Comparison of ENCODE assay signal across 8 cellular contexts in the genomic region with DNA sequence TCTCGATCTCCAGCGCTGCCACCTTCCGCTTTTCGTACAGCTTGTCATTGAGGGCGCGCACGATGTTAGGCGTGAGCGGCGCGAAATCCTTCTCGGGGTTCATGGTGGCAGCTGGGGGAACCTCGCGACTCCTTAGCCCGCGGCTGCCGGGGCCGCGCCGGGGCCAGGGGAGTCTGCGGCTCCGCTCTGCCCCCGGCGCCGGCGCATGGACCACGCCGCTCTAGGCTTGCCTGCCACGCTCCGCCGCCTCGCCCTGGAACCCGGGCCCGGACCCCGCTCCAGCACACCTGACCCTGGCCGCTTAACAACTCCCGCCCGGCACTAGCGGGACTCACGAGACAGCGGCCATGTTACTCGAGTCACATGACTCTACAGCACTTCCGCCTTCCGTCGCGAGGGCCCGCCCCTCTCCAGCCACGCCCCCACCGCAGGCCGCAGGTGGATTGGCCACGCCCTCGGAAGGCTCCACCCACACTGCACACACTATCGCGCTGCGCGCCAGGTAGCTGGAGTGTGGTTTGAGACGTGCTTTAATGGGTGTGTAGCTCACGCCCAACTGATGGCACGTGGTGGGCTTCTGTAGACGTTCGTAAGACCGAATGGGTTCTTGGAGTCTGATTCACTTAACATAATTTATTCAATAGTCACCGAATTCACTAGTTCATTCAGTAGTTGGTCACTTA. TPM values are rescaled to one million over a fixed set of nuclear protein-coding genes. Genes with fewer than 3 reads are reported as not detected.
A peak's percentile ranks its signal among the peaks of the same experiment; 100 is the strongest.
DNase-seq lines count a peak whose midpoint lies in the region; ATAC-seq and TF ChIP-seq lines count a peak whose summit lies in the region.

Gene VAC14 (minus strand): TSS at position 361 of the 683 bp plus-strand sequence. CDS start 258 bp downstream, at position 103.

- ATAC-seq in GM19397 (IDR thresholded peaks at IDR 0.05; ENCODE audit: unreplicated experiment) (peak; percentile 95), HG03565 (IDR thresholded peaks at IDR 0.05; ENCODE audit: unreplicated experiment) (peak; percentile 92)

- peaks cover 51% of the 10 kb centered on the region for H3K4me1 Mint-ChIP-seq in CD14-positive monocyte

- no peak for TF ChIP-seq CTCF in CD14-positive monocyte (IDR thresholded peaks at IDR 0.05)
- peak in 16 of 56 donors; percentile 1 to 46 (median 16) for TF ChIP-seq CTCF in dorsolateral prefrontal cortex (IDR thresholded peaks at IDR 0.05 in 54 of 56, conservative IDR thresholded peaks at IDR 0.05 in 2 of 56; ENCODE audit: low read depth in 1 of 56, partially characterized antibody in 56 of 56)
- TF ChIP-seq CTCF in liver (IDR thresholded peaks at IDR 0.05; ENCODE audit: low read depth, low read length, missing input control) = no peak

- peak within 1 kb of the TSS; percentile 47 to 80 for H3K9ac ChIP-seq in liver (ENCODE audit: low read depth in 1 of 2, low read length in 2 of 2)

- peak within 1 kb of the TSS; percentile 92 to 98 (median 97) for H3K27ac Mint-ChIP-seq in CD14-positive monocyte

- H3K27me3 ChIP-seq in dorsolateral prefrontal cortex (no peaks in the 10 kb centered on the region), liver (ENCODE audit: control insufficient read depth in 4 of 4, insufficient read depth in 4 of 4, low read length in 3 of 4) (no peaks in the 10 kb centered on the region)

- H3K4me1 ChIP-seq in liver (ENCODE audit: control insufficient read depth in 4 of 4, insufficient read depth in 4 of 4, low read length in 3 of 4) = peaks cover 7 to 21% (median 18%) of the 10 kb centered on the region in 4 donors

- H3K4me3 Mint-ChIP-seq in CD14-positive monocyte = peak within 1 kb of the TSS; percentile 92 to 96

- peaks cover 0 to 7% (median 2%) of the 10 kb centered on the region in 4 donors for H3K9me3 ChIP-seq in liver (ENCODE audit: control insufficient read depth in 4 of 4, low read length in 3 of 4)

- peaks cover 0 to 3% (median 2%) of the 10 kb centered on the region in 3 donors for H3K27me3 Mint-ChIP-seq in CD14-positive monocyte (ENCODE audit: low read depth in 3 of 3)

- TF ChIP-seq RAD21 in liver (IDR thresholded peaks at IDR 0.05) = peak in 1 of 2 donors; percentile 40

- DNase-seq in CD14-positive monocyte (ENCODE audit: low spot score) = peak; percentile 90
- DNase-seq in NCI-H774 (lab: John Stamatoyannopoulos, UW) = peak; percentile 80
- DNase-seq in activated CD4-positive, alpha-beta T cell treated with anti-CD3 and anti-CD28 coated beads, Interleukin-2, amount 50 U/mL, for 4 hours = peak; percentile 96 to 98
- peak; percentile 79 to 92 (median 90) for DNase-seq in dorsolateral prefrontal cortex
- DNase-seq in stimulated activated CD4-positive, alpha-beta T cell treated with anti-CD3 and anti-CD28 coated beads, Interleukin-4, amount 100 ng/mL, for 24 hours = peak; percentile 97

- H3K36me3 Mint-ChIP-seq in CD14-positive monocyte = peaks cover 10 to 12% of the 10 kb centered on the region in 2 donors

- H3K27ac ChIP-seq in dorsolateral prefrontal cortex (peak within 1 kb of the TSS in 27 of 59 donors; percentile 0 to 80 (median 41)), liver (ENCODE audit: low read depth in 1 of 2, low read length in 2 of 2) (no peak within 1 kb of the TSS)

- H3K4me3 ChIP-seq in dorsolateral prefrontal cortex = peak within 1 kb of the TSS; percentile 65 to 99 (median 91)
- H3K4me3 ChIP-seq in liver (ENCODE audit: low read depth in 1 of 3, low read length in 3 of 3) = peak within 1 kb of the TSS; percentile 55 to 92 (median 82)

- no peaks in the 10 kb centered on the region for H3K36me3 ChIP-seq in liver (ENCODE audit: control insufficient read depth in 4 of 4, insufficient read depth in 3 of 4, low read depth in 1 of 4, low read length in 3 of 4)

- WGBS in liver = under 1% methylated on average over 63 of the region's 63 CpGs

- peaks cover 4 to 15% (median 9%) of the 10 kb centered on the region in 7 donors for H3K9me3 Mint-ChIP-seq in CD14-positive monocyte

- intact Hi-C loops in CD14-positive monocyte (cut with micrococcal nuclease) (loop anchor here in 1 of 2 donors (10.0 kb wide), 1 partner anchor 484 kb away; the partner anchor contains the start of gene CMTR2), dorsolateral prefrontal cortex (cut with DNase I) (no loop called here)

TF ChIP-seq in liver, 16 proteins besides CTCF, POLR2A, EP300 and RAD21:
- TF ChIP-seq, protein P1, sequence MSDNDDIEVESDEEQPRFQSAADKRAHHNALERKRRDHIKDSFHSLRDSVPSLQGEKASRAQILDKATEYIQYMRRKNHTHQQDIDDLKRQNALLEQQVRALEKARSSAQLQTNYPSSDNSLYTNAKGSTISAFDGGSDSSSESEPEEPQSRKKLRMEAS (IDR thresholded peaks at IDR 0.05) = peak; percentile 71
- TF ChIP-seq YY1 (IDR thresholded peaks at IDR 0.05) (peak; percentile 98), SP1 (IDR thresholded peaks at IDR 0.05) (peak; percentile 57), RXRA (IDR thresholded peaks at IDR 0.05) (no peak), HNF4A (conservative IDR thresholded peaks at IDR 0.05) (no peak), GABPA (IDR thresholded peaks at IDR 0.05 in 1 of 2, conservative IDR thresholded peaks at IDR 0.05 in 1 of 2) (peak in 1 of 2 donors; percentile 88)
- TF ChIP-seq, protein P2, sequence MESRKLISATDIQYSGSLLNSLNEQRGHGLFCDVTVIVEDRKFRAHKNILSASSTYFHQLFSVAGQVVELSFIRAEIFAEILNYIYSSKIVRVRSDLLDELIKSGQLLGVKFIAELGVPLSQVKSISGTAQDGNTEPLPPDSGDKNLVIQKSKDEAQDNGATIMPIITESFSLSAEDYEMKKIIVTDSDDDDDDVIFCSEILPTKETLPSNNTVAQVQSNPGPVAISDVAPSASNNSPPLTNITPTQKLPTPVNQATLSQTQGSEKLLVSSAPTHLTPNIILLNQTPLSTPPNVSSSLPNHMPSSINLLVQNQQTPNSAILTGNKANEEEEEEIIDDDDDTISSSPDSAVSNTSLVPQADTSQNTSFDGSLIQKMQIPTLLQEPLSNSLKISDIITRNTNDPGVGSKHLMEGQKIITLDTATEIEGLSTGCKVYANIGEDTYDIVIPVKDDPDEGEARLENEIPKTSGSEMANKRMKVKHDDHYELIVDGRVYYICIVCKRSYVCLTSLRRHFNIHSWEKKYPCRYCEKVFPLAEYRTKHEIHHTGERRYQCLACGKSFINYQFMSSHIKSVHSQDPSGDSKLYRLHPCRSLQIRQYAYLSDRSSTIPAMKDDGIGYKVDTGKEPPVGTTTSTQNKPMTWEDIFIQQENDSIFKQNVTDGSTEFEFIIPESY (IDR thresholded peaks at IDR 0.05) = peak; percentile 31
TF ChIP-seq in liver: peak in this region for 5.

RNA-seq across cellular contexts. Expression of gene VAC14, which starts in this region (rescaled TPM):
- polyA plus RNA-seq in CD14-positive monocyte (10 to 100 TPM; 20.7 to 31.1 TPM), liver (10 to 100 TPM; 16.7 to 29.8 TPM)
- total RNA-seq in dorsolateral prefrontal cortex (10 to 100 TPM; 26.2 to 47.6 (median 36.9) TPM), liver (10 to 100 TPM; 17.7 to 23.3 TPM)
